In genomic region chr18:8805552-8805951, GRCh38 we compare ENCODE assay signal across 15 cellular contexts.
DNase-seq lines count a peak whose midpoint lies in the region; ATAC-seq and TF ChIP-seq lines count a peak whose summit lies in the region.
"Had no signal": no experiment of that assay in that cellular context is flagged by ENCODE, and none has a peak within 500 bp of the region (broad histone marks: within the 10 kb centered on the region; RNA-seq: fewer than 3 reads in every experiment).

No MANE protein-coding gene starts in this region.

- H3K27me3 ChIP-seq in heart left ventricle, result no peaks in the 10 kb centered on the region
- no peaks in the 10 kb centered on the region for H3K27me3 ChIP-seq in left ventricle myocardium inferior (ENCODE audit: low read depth)

- 41 to 55% (median 50%) methylated on average over 4 of the region's 4 CpGs for whole genome bisulfite sequencing in heart left ventricle, 4 donors

- H3K4me3 ChIP-seq in heart left ventricle (no peak overlapping the region), left ventricle myocardium inferior (no peak overlapping the region), fibroblast of the aortic adventitia (ENCODE audit: low read depth, low read length) (no peak overlapping the region)

- DNase-seq in heart left ventricle, result no peak
- no peak for DNase-seq in left ventricle myocardium inferior
- peak; percentile 81 for DNase-seq in fibroblast of the aortic adventitia (ENCODE audit: low read depth)
- no peak for DNase-seq in NCI-H1417 (lab: John Stamatoyannopoulos, UW)
- DNase-seq in stimulated activated naive CD4-positive, alpha-beta T cell (lab: John Stamatoyannopoulos, UW), result no peak
- DNase-seq: C1 segment of cervical spinal cord; CD4-positive, CD25-positive, alpha-beta regulatory T cell; CD8-positive, alpha-beta memory T cell; COR-L47; H9; KG1 had no signal

- TF ChIP-seq CTCF in heart left ventricle (IDR thresholded peaks at IDR 0.05) (no peak), left ventricle myocardium inferior (IDR thresholded peaks at IDR 0.05; ENCODE audit: borderline replicate concordance) (no peak), fibroblast of the aortic adventitia (IDR thresholded peaks at IDR 0.05; ENCODE audit: insufficient read depth, low read length) (no peak), nephron (IDR thresholded peaks at IDR 0.05; ENCODE audit: unreplicated experiment in 3 of 3) (no peak)

- H3K9me3 ChIP-seq in heart left ventricle, result no peaks in the 10 kb centered on the region
- no peaks in the 10 kb centered on the region for H3K9me3 ChIP-seq in left ventricle myocardium inferior (replicated peaks)

- H3K4me1 ChIP-seq in heart left ventricle (peaks cover 0 to 25% (median 0%) of the 10 kb centered on the region in 12 donors), left ventricle myocardium inferior (peaks cover 8% of the 10 kb centered on the region)

- no peak for TF ChIP-seq POLR2A in heart left ventricle (IDR thresholded peaks at IDR 0.05)

- H3K27me3 Mint-ChIP-seq in nephron (ENCODE audit: low read depth), result peaks cover 5% of the 10 kb centered on the region
- H3K27me3 Mint-ChIP-seq: CD8-positive, alpha-beta memory T cell had no signal

- no peak overlapping the region for H3K4me3 Mint-ChIP-seq in nephron
- H3K4me3 Mint-ChIP-seq: CD4-positive, CD25-positive, alpha-beta regulatory T cell; CD8-positive, alpha-beta memory T cell; H9 had no signal

- peak in 3 of 4 donors; percentile 43 to 67 (median 48) for ATAC-seq in heart left ventricle
- ATAC-seq in GM21619 (IDR thresholded peaks at IDR 0.05; ENCODE audit: unreplicated experiment), result no peak
- ATAC-seq: HepG2 had no signal

- peak overlapping the region in 2 of 3 experiments; percentile 8 to 38 for H3K27ac Mint-ChIP-seq in nephron
- H3K27ac Mint-ChIP-seq: CD4-positive, CD25-positive, alpha-beta regulatory T cell had no signal

- intact Hi-C loops in heart left ventricle (cut with DNase I), result no loop called here
- intact Hi-C loops in left ventricle myocardium inferior (cut with micrococcal nuclease), result no loop called here

- H3K4me1 Mint-ChIP-seq in nephron, result peaks cover 20% of the 10 kb centered on the region

- no peaks in the 10 kb centered on the region for H3K9me3 Mint-ChIP-seq in nephron
- H3K9me3 Mint-ChIP-seq: CD8-positive, alpha-beta memory T cell; H9 had no signal

- H3K36me3 ChIP-seq in heart left ventricle (no peaks in the 10 kb centered on the region), left ventricle myocardium inferior (no peaks in the 10 kb centered on the region)

- H3K36me3 Mint-ChIP-seq in nephron (ENCODE audit: low read depth), result no peaks in the 10 kb centered on the region
- H3K36me3 Mint-ChIP-seq: CD4-positive, CD25-positive, alpha-beta regulatory T cell had no signal

- H3K27ac ChIP-seq in heart left ventricle (peak overlapping the region in 1 of 12 donors; percentile 29), left ventricle myocardium inferior (replicated peaks) (no peak overlapping the region)
- H3K27ac ChIP-seq: 22Rv1 had no signal
